In the genomic region with DNA sequence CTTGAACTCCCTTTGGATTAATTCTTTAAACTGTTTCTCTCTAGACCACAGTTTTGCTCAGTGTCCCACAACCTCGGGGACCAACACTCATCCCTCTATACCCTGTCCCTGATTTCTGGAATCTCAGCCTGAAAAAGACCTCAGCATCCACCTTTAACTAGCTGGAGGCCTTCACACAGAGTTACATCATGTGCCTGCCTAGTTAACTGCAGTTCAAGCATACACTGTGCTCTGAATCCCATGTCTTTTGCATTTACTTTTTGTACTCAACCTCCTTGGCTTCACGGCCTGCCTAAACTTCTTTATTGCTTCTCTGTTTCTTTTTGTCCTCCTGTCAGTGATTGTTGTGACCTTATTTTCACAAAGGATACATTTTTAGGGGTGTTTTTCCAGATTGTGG, we compare ENCODE assay signal across 20 cellular contexts.
DNase-seq lines count a peak whose midpoint lies in the region; ATAC-seq and TF ChIP-seq lines count a peak whose summit lies in the region.
"Had no signal": no experiment of that assay in that cellular context is flagged by ENCODE, and none has a peak within 500 bp of the region (broad histone marks: within the 10 kb centered on the region; RNA-seq: fewer than 3 reads in every experiment).

No MANE protein-coding gene starts in this region.

- H4K20me1 ChIP-seq in neural cell (ENCODE audit: insufficient read depth): no peaks in the 10 kb centered on the region

- TF ChIP-seq EP300 in neural cell (conservative IDR thresholded peaks at IDR 0.05; ENCODE audit: poor library complexity, severe bottlenecking): no peak

- H3K79me2 ChIP-seq in neural cell (replicated peaks; ENCODE audit: insufficient read depth, low read length): no peaks in the 10 kb centered on the region

- intact Hi-C loops in heart right ventricle (cut with DNase I) (no loop called here), tibial artery (cut with DNase I; ENCODE audit: low total_unique reads) (no loop called here)

- WGBS in heart right ventricle, 2 donors: 65 to 78% methylated on average over 2 of the region's 2 CpGs

- H3K9me2 ChIP-seq in neural cell (ENCODE audit: insufficient read depth, low read length): no peaks in the 10 kb centered on the region

- H3K4me3 ChIP-seq in heart right ventricle (no peak overlapping the region), neural cell (ENCODE audit: low read length) (no peak overlapping the region), tibial artery (no peak overlapping the region)
- H3K4me3 ChIP-seq: Peyer's patch had no signal

- no peaks in the 10 kb centered on the region for H3K36me3 ChIP-seq in heart right ventricle
- H3K36me3 ChIP-seq in neural cell (ENCODE audit: insufficient read depth, low read length): no peaks in the 10 kb centered on the region
- H3K36me3 ChIP-seq in tibial artery: no peaks in the 10 kb centered on the region
- H3K36me3 ChIP-seq: Peyer's patch had no signal

- no peak overlapping the region for H3K4me2 ChIP-seq in neural cell (ENCODE audit: low read length)

- no peak for TF ChIP-seq RAD21 in neural cell (conservative IDR thresholded peaks at IDR 0.05)

- H2AFZ ChIP-seq in neural cell (ENCODE audit: low read depth, low read length): no peak overlapping the region

- H3K9ac ChIP-seq in neural cell (ENCODE audit: low read length): no peak overlapping the region

- H3F3A ChIP-seq in neural cell (ENCODE audit: insufficient read depth, low read length, poor library complexity, severe bottlenecking): no peaks in the 10 kb centered on the region

- H3K4me1 ChIP-seq in heart right ventricle (peaks cover 0 to 52% (median 16%) of the 10 kb centered on the region in 9 donors), tibial artery (peaks cover 0 to 91% (median 9%) of the 10 kb centered on the region in 4 donors)
- H3K4me1 ChIP-seq: Peyer's patch had no signal

- H3K9me3 ChIP-seq in heart right ventricle: no peaks in the 10 kb centered on the region
- H3K9me3 ChIP-seq in neural cell (ENCODE audit: low read length): no peaks in the 10 kb centered on the region
- H3K9me3 ChIP-seq in tibial artery: no peaks in the 10 kb centered on the region
- H3K9me3 ChIP-seq: Peyer's patch had no signal

- H3K27me3 ChIP-seq in heart right ventricle (no peaks in the 10 kb centered on the region), neural cell (ENCODE audit: insufficient read depth, low read depth, low read length) (no peaks in the 10 kb centered on the region), tibial artery (no peaks in the 10 kb centered on the region)
- H3K27me3 ChIP-seq: Peyer's patch had no signal

- DNase-seq in NCI-H2227 (lab: John Stamatoyannopoulos, UW; ENCODE audit: unreplicated experiment) (peak; percentile 27), NCI-H2227 treated with DMSO at 0.1 percent for 48 hours (lab: John Stamatoyannopoulos, UW) (no peak), heart right ventricle (no peak), tibial artery (no peak), NCI-H526 treated with DMSO at 0.1 percent for 48 hours (lab: John Stamatoyannopoulos, UW) (no peak), NCI-H1436 treated with DMSO at 0.1 percent for 48 hours (lab: John Stamatoyannopoulos, UW) (no peak)
- DNase-seq in activated T-cell treated with anti-CD3 and anti-CD28 coated beads, Interleukin-2, amount 50 U/mL, for 48 hours: no peak
- DNase-seq: AML-193, DMS79, HFFc6, KG1, NCI-H1417, NCI-H187 treated with DMSO at 0.1 percent for 48 hours, NCI-H345, NCI-H69, Peyer's patch had no signal

- TF ChIP-seq CTCF in heart right ventricle (IDR thresholded peaks at IDR 0.05): no peak
- no peak for TF ChIP-seq CTCF in neural cell (IDR thresholded peaks at IDR 0.05; ENCODE audit: poor library complexity, severe bottlenecking)
- TF ChIP-seq CTCF in tibial artery (IDR thresholded peaks at IDR 0.05): no peak

- H3K27ac ChIP-seq in heart right ventricle (peak overlapping the region in 2 of 10 donors; percentile 17 to 38), neural cell (ENCODE audit: low read length) (no peak overlapping the region), tibial artery (peak overlapping the region; percentile 8 to 39)
- H3K27ac ChIP-seq: 22Rv1, C4-2B, Peyer's patch had no signal

- peak in 5 of 8 donors; percentile 35 to 47 (median 41) for ATAC-seq in heart right ventricle
- ATAC-seq: HepG2 had no signal

TF ChIP-seq in neural cell, 6 proteins besides CTCF, POLR2A, EP300 and RAD21:
- TF ChIP-seq REST (IDR thresholded peaks at IDR 0.05; ENCODE audit: borderline replicate concordance) (no peak), MXI1 (conservative IDR thresholded peaks at IDR 0.05; ENCODE audit: poor library complexity, severe bottlenecking) (no peak), POLR2AphosphoS5 (IDR thresholded peaks at IDR 0.05) (peak; percentile 38)
